ENCODE assay signal across 29 cellular contexts in genomic region chr7:49718755-49719154, GRCh38. TPM values are rescaled to one million over a fixed set of nuclear protein-coding genes. Genes with fewer than 3 reads are reported as not detected.
"Had no signal": no experiment of that assay in that cellular context is flagged by ENCODE, and none has a peak within 500 bp of the region (broad histone marks: within the 10 kb centered on the region; RNA-seq: fewer than 3 reads in every experiment).

No MANE protein-coding gene starts in this region.

- H3K4me3 ChIP-seq: breast epithelium, esophagus muscularis mucosa, gastroesophageal sphincter, heart left ventricle, left lung, lower lobe of right lung, ovary, prostate gland, smooth muscle cell, tibial nerve had no signal

- H3K27ac Mint-ChIP-seq: activated B cell treated with CpG ODN at 0.5 μM for 24 hours; activated CD8-positive, alpha-beta T cell treated with anti-CD3 and anti-CD28 coated beads for 36 hours; activated T-helper 17 cell treated with anti-CD3 and anti-CD28 coated beads, Interleukin-2, amount 50 U/mL, for 72 hours; immature natural killer cell; nephron; T-cell had no signal

- H3K9me3 Mint-ChIP-seq: activated B cell treated with CpG ODN at 0.5 μM for 24 hours; activated CD8-positive, alpha-beta T cell treated with anti-CD3 and anti-CD28 coated beads for 36 hours; activated T-cell treated with anti-CD3 and anti-CD28 coated beads, Interleukin-2, amount 50 U/mL, for 4 hours; activated T-helper 17 cell treated with anti-CD3 and anti-CD28 coated beads, Interleukin-2, amount 50 U/mL, for 72 hours had no signal

- H3K4me3 Mint-ChIP-seq: activated B cell treated with CpG ODN at 0.5 μM for 24 hours; activated CD8-positive, alpha-beta T cell treated with anti-CD3 and anti-CD28 coated beads for 36 hours; activated T-cell treated with anti-CD3 and anti-CD28 coated beads, Interleukin-2, amount 50 U/mL, for 4 hours; activated T-helper 17 cell treated with anti-CD3 and anti-CD28 coated beads, Interleukin-2, amount 50 U/mL, for 72 hours; central memory CD8-positive, alpha-beta T cell; immature natural killer cell; nephron; T-cell had no signal

- H3K36me3 Mint-ChIP-seq: immature natural killer cell, T-cell had no signal

- H3K4me1 Mint-ChIP-seq: activated B cell treated with CpG ODN at 0.5 μM for 24 hours; activated T-helper 17 cell treated with anti-CD3 and anti-CD28 coated beads, Interleukin-2, amount 50 U/mL, for 72 hours; central memory CD8-positive, alpha-beta T cell; immature natural killer cell; T-cell had no signal

- H3K27me3 Mint-ChIP-seq: activated B cell treated with CpG ODN at 0.5 μM for 24 hours; activated CD8-positive, alpha-beta T cell treated with anti-CD3 and anti-CD28 coated beads for 36 hours; activated T-helper 17 cell treated with anti-CD3 and anti-CD28 coated beads, Interleukin-2, amount 50 U/mL, for 72 hours; central memory CD8-positive, alpha-beta T cell had no signal

- DNase-seq: activated B cell treated with CpG ODN at 0.5 μM for 24 hours; activated CD4-positive, alpha-beta T cell treated with anti-CD3 and anti-CD28 coated beads, Interleukin-2, amount 50 U/mL, for 1 hour; activated CD8-positive, alpha-beta T cell treated with anti-CD3 and anti-CD28 coated beads for 36 hours; activated gamma-delta T cell treated with Interleukin-2 at 50 U/mL for 16 hours; activated naive CD4-positive, alpha-beta T cell treated with anti-CD3 and anti-CD28 coated beads, Interleukin-2, amount 50 U/mL, for 16 hours; activated T-cell treated with anti-CD3 and anti-CD28 coated beads, Interleukin-2, amount 50 U/mL, for 4 hours; amygdala; effector CD8-positive, alpha-beta T cell; heart left ventricle; immature natural killer cell; kidney; left lung; lower lobe of right lung; mesendoderm; ovary; stimulated activated CD4-positive, alpha-beta T cell treated with anti-CD3 and anti-CD28 coated beads, Interleukin-1b, Interleukin-23, amount 100 ng/mL, for 48 hours; stimulated activated naive CD4-positive, alpha-beta T cell treated with Interleukin-2 at 50 U/mL for 16 hours; T-cell had no signal

RNA-seq across cellular contexts. Expression of gene VWC2, which starts 54.7 kb away (rescaled TPM):
- total RNA-seq: activated B cell treated with CpG ODN at 0.5 μM for 24 hours; activated CD8-positive, alpha-beta T cell treated with anti-CD3 and anti-CD28 coated beads for 36 hours; activated T-cell treated with anti-CD3 and anti-CD28 coated beads, Interleukin-2, amount 50 U/mL, for 4 hours; activated T-helper 17 cell treated with anti-CD3 and anti-CD28 coated beads, Interleukin-2, amount 50 U/mL, for 72 hours; dermis microvascular lymphatic vessel endothelial cell; smooth muscle cell; T-cell; T-helper 2 cell treated with Interferon-gamma antibody and Interleukin-4, amounts not matched to agents 100 ng/mL and 5 ng/mL, for 36 hours had no signal
